ENCODE assay signal across 1 cellular context in genomic region chr1:162363823-162364222, GRCh38.
TF ChIP-seq lines count a peak whose summit lies in the region.

No MANE protein-coding gene starts in this region.

TF ChIP-seq in WTC11, 78 proteins besides CTCF, POLR2A, EP300 and RAD21 (continued from another document):
- TF ChIP-seq E2F5 (CRISPR knock-in tag; IDR thresholded peaks at IDR 0.05): no peak
- TF ChIP-seq E2F4 (CRISPR knock-in tag; IDR thresholded peaks at IDR 0.05; ENCODE audit: borderline replicate concordance, low read depth): no peak
- no peak for TF ChIP-seq PREB (CRISPR knock-in tag; IDR thresholded peaks at IDR 0.05; ENCODE audit: borderline replicate concordance)
- TF ChIP-seq CBFB (CRISPR knock-in tag; IDR thresholded peaks at IDR 0.05; ENCODE audit: low read depth): no peak
- no peak for TF ChIP-seq OVOL2 (CRISPR knock-in tag; IDR thresholded peaks at IDR 0.05; ENCODE audit: borderline replicate concordance)
- no peak for TF ChIP-seq PRDM15 (CRISPR knock-in tag; IDR thresholded peaks at IDR 0.05)
